ENCODE assay signal across 8 cellular contexts in genomic region chr11:46308632-46309419, GRCh38. TPM values are rescaled to one million over a fixed set of nuclear protein-coding genes. Genes with fewer than 3 reads are reported as not detected.
DNase-seq lines count a peak whose midpoint lies in the region; ATAC-seq and TF ChIP-seq lines count a peak whose summit lies in the region.

No MANE protein-coding gene starts in this region.

- no peaks in the 10 kb centered on the region for H3K9me3 ChIP-seq in OCI-LY7 (ENCODE audit: low read length)
- no peaks in the 10 kb centered on the region for H3K9me3 ChIP-seq in testis

- H3K9me2 ChIP-seq in OCI-LY7 (ENCODE audit: insufficient read depth, low read length): no peaks in the 10 kb centered on the region

- CTCF ChIA-PET in OCI-LY7 (lab: Charles Lee; ENCODE audit: unreplicated experiment): interaction anchor here (0.6 to 4.5 kb wide), 5 partner anchors 10 to 70 kb away, joined by 3 to 22 read pairs (median 6); no protein-coding TSS in a partner anchor

- no peak overlapping the region for H3K4me3 Mint-ChIP-seq in activated T-cell treated with anti-CD3 and anti-CD28 coated beads, Interleukin-2, amount 50 U/mL, for 24 hours
- no peak overlapping the region for H3K4me3 Mint-ChIP-seq in nephron progenitor cell

- H4K20me1 ChIP-seq in OCI-LY7 (ENCODE audit: insufficient read depth, low read length): no peaks in the 10 kb centered on the region

- no peaks in the 10 kb centered on the region for H3K27me3 Mint-ChIP-seq in activated T-cell treated with anti-CD3 and anti-CD28 coated beads, Interleukin-2, amount 50 U/mL, for 24 hours
- H3K27me3 Mint-ChIP-seq in nephron progenitor cell (ENCODE audit: low read depth, poor library complexity): peaks cover 12% of the 10 kb centered on the region

- 38 to 42% methylated on average over 11 to 12 of the region's 12 CpGs for WGBS in testis, 2 donors

- H3K36me3 ChIP-seq in OCI-LY7 (ENCODE audit: insufficient read depth, low read length) (no peaks in the 10 kb centered on the region), testis (ENCODE audit: low read depth, missing control alignments) (no peaks in the 10 kb centered on the region)

- TF ChIP-seq CTCF in GM12872 (IDR thresholded peaks at IDR 0.05; ENCODE audit: insufficient read depth, low read depth, low read length) (peak; percentile 91), OCI-LY7 (conservative IDR thresholded peaks at IDR 0.05; ENCODE audit: low read length) (peak; percentile 91), nephron progenitor cell (IDR thresholded peaks at IDR 0.05) (peak; percentile 88), testis (IDR thresholded peaks at IDR 0.05) (peak; percentile 86 to 90 (median 89))

- no TSS peak for BruUV-seq in OCI-LY7 (replicated peaks; lab: Mats Ljungman, UMichigan)

- H3K4me1 Mint-ChIP-seq in activated T-cell treated with anti-CD3 and anti-CD28 coated beads, Interleukin-2, amount 50 U/mL, for 24 hours (ENCODE audit: low read depth): peaks cover 5% of the 10 kb centered on the region
- peaks cover 34% of the 10 kb centered on the region for H3K4me1 Mint-ChIP-seq in nephron progenitor cell

- H2AFZ ChIP-seq in OCI-LY7 (ENCODE audit: low read length): no peak overlapping the region

- peak; percentile 60 for ATAC-seq in HG03432 (IDR thresholded peaks at IDR 0.05; ENCODE audit: unreplicated experiment)
- ATAC-seq in HG03521 (IDR thresholded peaks at IDR 0.05; ENCODE audit: unreplicated experiment): no peak

- no peak for TF ChIP-seq POLR2A in testis (IDR thresholded peaks at IDR 0.05)

- H3K4me3 ChIP-seq in OCI-LY7 (ENCODE audit: low read depth, low read length, poor library complexity, severe bottlenecking) (no peak overlapping the region), testis (no peak overlapping the region)

- H3K36me3 Mint-ChIP-seq in activated T-cell treated with anti-CD3 and anti-CD28 coated beads, Interleukin-2, amount 50 U/mL, for 24 hours (ENCODE audit: low read depth): no peaks in the 10 kb centered on the region
- H3K36me3 Mint-ChIP-seq in nephron progenitor cell (ENCODE audit: low read depth): no peaks in the 10 kb centered on the region

- H3K4me1 ChIP-seq in OCI-LY7 (ENCODE audit: insufficient read depth, low read length, poor library complexity, severe bottlenecking) (peaks cover 6% of the 10 kb centered on the region), testis (no peaks in the 10 kb centered on the region)

- POLR2A ChIA-PET in OCI-LY7 (lab: Charles Lee): interaction anchor here (0.6 to 2.4 kb wide), 6 partner anchors 10 to 69 kb away, joined by 3 to 13 read pairs (median 7); no protein-coding TSS in a partner anchor

- H3K9me3 Mint-ChIP-seq in activated T-cell treated with anti-CD3 and anti-CD28 coated beads, Interleukin-2, amount 50 U/mL, for 24 hours: no peaks in the 10 kb centered on the region
- H3K9me3 Mint-ChIP-seq in nephron progenitor cell: no peaks in the 10 kb centered on the region

- no peak overlapping the region for H3K27ac Mint-ChIP-seq in activated T-cell treated with anti-CD3 and anti-CD28 coated beads, Interleukin-2, amount 50 U/mL, for 24 hours
- H3K27ac Mint-ChIP-seq in nephron progenitor cell: no peak overlapping the region

- H3K27me3 ChIP-seq in testis: no peaks in the 10 kb centered on the region

- H3K27ac ChIP-seq in OCI-LY7 (ENCODE audit: low read depth, low read length, poor library complexity, severe bottlenecking) (no peak overlapping the region), testis (no peak overlapping the region)

- peak; percentile 70 for DNase-seq in OCI-LY7 (ENCODE audit: low spot score)
- peak; percentile 80 for DNase-seq in activated T-cell treated with anti-CD3 and anti-CD28 coated beads, Interleukin-2, amount 50 U/mL, for 24 hours
- peak; percentile 62 for DNase-seq in fibroblast of gingiva (ENCODE audit: low read depth)
- DNase-seq in nephron progenitor cell: peak; percentile 84
- DNase-seq in testis: peak; percentile 89

- no peaks in the 10 kb centered on the region for H3K79me2 ChIP-seq in OCI-LY7 (ENCODE audit: insufficient read depth, low read depth, low read length)

- intact Hi-C loops in OCI-LY7 (cut with micrococcal nuclease; ENCODE audit: unreplicated experiment) (loop anchor here (1.0 kb wide), 2 partner anchors 70 to 190 kb away; no protein-coding TSS in a partner anchor), testis (cut with DNase I; ENCODE audit: low total_unique reads) (no loop called here)

- H3K4me2 ChIP-seq in OCI-LY7 (ENCODE audit: low read length): no peak overlapping the region

RNA-seq across cellular contexts. Expression of gene CREB3L1, which starts 31.4 kb away (rescaled TPM):
- not detected in 2 replicates for total RNA-seq in OCI-LY7 (2014; rRNA removed; shearing (Covaris generic))
- total RNA-seq in OCI-LY7 (2022) (0.15 and 0.17 TPM in 2 replicates), testis (1 to 10 TPM; 5.2 to 8.1 TPM)
- 19.2 TPM for polyA plus RNA-seq in testis (ENCODE audit: insufficient read depth, low read depth, low replicate concordance)

RNA-seq across cellular contexts. Expression of gene DGKZ, which starts 38.4 kb away (rescaled TPM):
- total RNA-seq in OCI-LY7 (2014; rRNA removed; shearing (Covaris generic)): 110 and 134 TPM in 2 replicates
- total RNA-seq in OCI-LY7 (2022) (141 and 163 TPM in 2 replicates), testis (100 to 1,000 TPM in 1 of 2 donors, 10 to 100 TPM in 1; 67.2 to 104 TPM)
- 33.8 TPM for polyA plus RNA-seq in testis (ENCODE audit: insufficient read depth, low read depth, low replicate concordance)

Comparison
In these comparisons a context has a peak if more than half of its experiments do, and no peak if none do; other contexts are left out.
1. RNA of gene CREB3L1, which starts 31.4 kb away (total RNA-seq): 5.2 to 8.1 TPM in testis; 0.15 to 0.17 TPM in OCI-LY7; every median in the first group is over 4 times any median in the second.
2. Peak in every context shown above with its lines, with median percentiles within 50 percentile points of each other: CTCF ChIP-seq and DNase-seq.